In genomic region chr7:158030566-158030965, GRCh38 we compare ENCODE assay signal across 23 cellular contexts.
"Had no signal": no experiment of that assay in that cellular context is flagged by ENCODE, and none has a peak within 500 bp of the region (broad histone marks: within the 10 kb centered on the region; RNA-seq: fewer than 3 reads in every experiment).

No MANE protein-coding gene starts in this region.

- H3K27me3 Mint-ChIP-seq: type B pancreatic cell had no signal

- H3K36me3 Mint-ChIP-seq: memory B cell, type B pancreatic cell had no signal

- H3K4me1 Mint-ChIP-seq: memory B cell had no signal

- ATAC-seq: effector memory CD8-positive, alpha-beta T cell; gastrocnemius medialis; heart right ventricle; left lung; right lobe of liver had no signal

- H3K4me1 ChIP-seq: esophagus muscularis mucosa, gastrocnemius medialis, heart right ventricle, left lung, lower lobe of right lung, pancreas, prostate gland, right lobe of liver, thyroid gland, uterus had no signal

- H3K9me3 ChIP-seq: gastrocnemius medialis, lower lobe of right lung, pancreas, prostate gland, right lobe of liver, thyroid gland, uterus had no signal

- H3K4me3 Mint-ChIP-seq: dendritic cell treated with granulocyte-macrophage colony-stimulating factor and Interleukin-4, amounts not matched to agents 40 ng/mL and 50 ng/mL, for 4 days; effector memory CD8-positive, alpha-beta T cell; memory B cell; type B pancreatic cell had no signal

- H3K27ac ChIP-seq: epithelial cell of prostate, esophagus muscularis mucosa, gastrocnemius medialis, heart right ventricle, left lung, lower lobe of right lung, pancreas, prostate gland, right lobe of liver, thyroid gland, uterus had no signal

- H3K27me3 ChIP-seq: gastrocnemius medialis, pancreas, right lobe of liver, thyroid gland, uterus had no signal

- H3K27ac Mint-ChIP-seq: dendritic cell treated with granulocyte-macrophage colony-stimulating factor and Interleukin-4, amounts not matched to agents 40 ng/mL and 50 ng/mL, for 4 days; effector memory CD8-positive, alpha-beta T cell; memory B cell had no signal

- DNase-seq: cerebellar nuclear complex; effector memory CD8-positive, alpha-beta T cell; gastrocnemius medialis; heart right ventricle; hypothalamus; islet precursor cell; lower lobe of right lung; midbrain; occipital lobe; right lobe of liver; stimulated activated CD4-positive, alpha-beta T cell treated with anti-CD3 and anti-CD28 coated beads, Interleukin-2, amount 100 ng/mL, for 24 hours; stimulated activated CD4-positive, alpha-beta T cell treated with anti-CD3 and anti-CD28 coated beads, Interleukin-4, amount 100 ng/mL, for 4 hours; stimulated activated naive CD4-positive, alpha-beta T cell; thyroid gland; uterus had no signal

- H3K4me3 ChIP-seq: esophagus muscularis mucosa, gastrocnemius medialis, heart right ventricle, left lung, lower lobe of right lung, pancreas, prostate gland, right lobe of liver, thyroid gland, uterus had no signal

- H3K36me3 ChIP-seq: esophagus muscularis mucosa, gastrocnemius medialis, heart right ventricle, left lung, lower lobe of right lung, pancreas, prostate gland, right lobe of liver, thyroid gland, uterus had no signal
